5 cellular contexts compared by ENCODE assay signal in genomic region chr2:158439062-158439461, GRCh38. TPM values are rescaled to one million over a fixed set of nuclear protein-coding genes. Genes with fewer than 3 reads are reported as not detected.
"Had no signal": no experiment of that assay in that cellular context is flagged by ENCODE, and none has a peak within 500 bp of the region (broad histone marks: within the 10 kb centered on the region; RNA-seq: fewer than 3 reads in every experiment).

No MANE protein-coding gene starts in this region.

RNA-seq across cellular contexts. Expression of gene CCDC148, which starts 17.5 kb away (rescaled TPM):
- total RNA-seq: activated naive CD4-positive, alpha-beta T cell treated with anti-CD3 and anti-CD28 coated beads for 36 hours; activated naive CD8-positive, alpha-beta T cell treated with anti-CD3 and anti-CD28 coated beads for 36 hours; activated naive CD8-positive, alpha-beta T cell treated with anti-CD3 and anti-CD28 coated beads, Interleukin-2, amount 10 ng/mL, durations not matched to agents 7 days and 5 days; activated T-helper 2 cell treated with anti-CD3 and anti-CD28 coated beads, Interferon-gamma antibody, Interleukin-2, Interleukin-4, amounts not matched to agents 10 μg/mL and 5 μg/mL and 100 μg/mL, durations not matched to agents 14 hours and 24 hours and 36 hours; ascending aorta had no signal
